Comparison of ENCODE assay signal across 2 cellular contexts in genomic region chr10:13758302-13758701, GRCh38.
TF ChIP-seq lines count a peak whose summit lies in the region.

No MANE protein-coding gene starts in this region.

TF ChIP-seq in GM23338, 12 proteins besides CTCF, POLR2A, EP300 and RAD21 (continued from another document):
- no peak for TF ChIP-seq JUNB (IDR thresholded peaks at IDR 0.05; ENCODE audit: unreplicated experiment)
- TF ChIP-seq EZH2 (IDR thresholded peaks at IDR 0.05; ENCODE audit: low read depth, unreplicated experiment), result no peak
- TF ChIP-seq EZH2phosphoT487 (IDR thresholded peaks at IDR 0.05; ENCODE audit: unreplicated experiment), result no peak
- no peak for TF ChIP-seq ZNF462 (CRISPR knock-in tag; IDR thresholded peaks at IDR 0.05)
- no peak for TF ChIP-seq ETS1 (IDR thresholded peaks at IDR 0.05)
- no peak for TF ChIP-seq ZNF114 (CRISPR knock-in tag; IDR thresholded peaks at IDR 0.05)
- no peak for TF ChIP-seq STAT1 (IDR thresholded peaks at IDR 0.05; ENCODE audit: unreplicated experiment)
- TF ChIP-seq ZNF331 (CRISPR knock-in tag; IDR thresholded peaks at IDR 0.05; ENCODE audit: low read depth), result no peak
- TF ChIP-seq CREB1 (CRISPR knock-in tag; IDR thresholded peaks at IDR 0.05; ENCODE audit: low read depth), result no peak
TF ChIP-seq in GM23338: peak in this region for 0.

TF ChIP-seq in WTC11, 78 proteins besides CTCF, POLR2A, EP300 and RAD21 (continued from another document):
- no peak for TF ChIP-seq PRDM15 (CRISPR knock-in tag; IDR thresholded peaks at IDR 0.05)
- no peak for TF ChIP-seq ZNF232 (CRISPR knock-in tag; IDR thresholded peaks at IDR 0.05)
- no peak for TF ChIP-seq GTF2I (CRISPR knock-in tag; conservative IDR thresholded peaks at IDR 0.05)
- no peak for TF ChIP-seq ATF1 (CRISPR knock-in tag; IDR thresholded peaks at IDR 0.05)
- no peak for TF ChIP-seq ZNF416 (CRISPR knock-in tag; IDR thresholded peaks at IDR 0.05)
- TF ChIP-seq ZMAT4 (CRISPR knock-in tag; IDR thresholded peaks at IDR 0.05), result no peak
- no peak for TF ChIP-seq ZNF281 (CRISPR knock-in tag; IDR thresholded peaks at IDR 0.05)
- no peak for TF ChIP-seq PRRX2 (CRISPR knock-in tag; IDR thresholded peaks at IDR 0.05)
- no peak for TF ChIP-seq ZNF396 (CRISPR knock-in tag; IDR thresholded peaks at IDR 0.05; ENCODE audit: borderline replicate concordance)
- TF ChIP-seq NFATC4 (CRISPR knock-in tag; IDR thresholded peaks at IDR 0.05), result no peak
- TF ChIP-seq ZNF423 (CRISPR knock-in tag; IDR thresholded peaks at IDR 0.05), result no peak
TF ChIP-seq in WTC11: peak in this region for 0.
